ENCODE assay signal across 1 cellular context in the genomic region with DNA sequence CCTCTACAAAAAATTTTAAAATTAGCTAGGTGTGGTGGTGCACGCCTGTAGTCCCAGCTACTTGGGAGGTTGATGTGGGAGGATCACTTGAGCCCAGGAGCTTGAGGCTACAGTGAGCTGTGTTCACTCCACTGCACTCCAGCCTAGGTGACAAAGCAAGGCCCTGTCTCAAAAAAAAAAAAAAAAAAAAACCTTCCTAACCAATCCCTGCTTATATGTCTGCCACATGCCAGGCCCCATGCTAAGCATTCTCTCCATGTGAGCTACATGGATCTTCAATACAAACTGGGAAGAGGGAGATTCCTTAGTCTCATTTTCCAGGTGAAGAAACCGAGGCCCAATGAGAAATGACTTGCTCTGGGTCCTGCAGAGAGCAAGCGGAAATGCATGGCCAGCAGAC.
TF ChIP-seq lines count a peak whose summit lies in the region.

No MANE protein-coding gene starts in this region.

TF ChIP-seq in WTC11, 78 proteins besides CTCF, POLR2A, EP300 and RAD21 (continued from another document):
- TF ChIP-seq, protein P1, sequence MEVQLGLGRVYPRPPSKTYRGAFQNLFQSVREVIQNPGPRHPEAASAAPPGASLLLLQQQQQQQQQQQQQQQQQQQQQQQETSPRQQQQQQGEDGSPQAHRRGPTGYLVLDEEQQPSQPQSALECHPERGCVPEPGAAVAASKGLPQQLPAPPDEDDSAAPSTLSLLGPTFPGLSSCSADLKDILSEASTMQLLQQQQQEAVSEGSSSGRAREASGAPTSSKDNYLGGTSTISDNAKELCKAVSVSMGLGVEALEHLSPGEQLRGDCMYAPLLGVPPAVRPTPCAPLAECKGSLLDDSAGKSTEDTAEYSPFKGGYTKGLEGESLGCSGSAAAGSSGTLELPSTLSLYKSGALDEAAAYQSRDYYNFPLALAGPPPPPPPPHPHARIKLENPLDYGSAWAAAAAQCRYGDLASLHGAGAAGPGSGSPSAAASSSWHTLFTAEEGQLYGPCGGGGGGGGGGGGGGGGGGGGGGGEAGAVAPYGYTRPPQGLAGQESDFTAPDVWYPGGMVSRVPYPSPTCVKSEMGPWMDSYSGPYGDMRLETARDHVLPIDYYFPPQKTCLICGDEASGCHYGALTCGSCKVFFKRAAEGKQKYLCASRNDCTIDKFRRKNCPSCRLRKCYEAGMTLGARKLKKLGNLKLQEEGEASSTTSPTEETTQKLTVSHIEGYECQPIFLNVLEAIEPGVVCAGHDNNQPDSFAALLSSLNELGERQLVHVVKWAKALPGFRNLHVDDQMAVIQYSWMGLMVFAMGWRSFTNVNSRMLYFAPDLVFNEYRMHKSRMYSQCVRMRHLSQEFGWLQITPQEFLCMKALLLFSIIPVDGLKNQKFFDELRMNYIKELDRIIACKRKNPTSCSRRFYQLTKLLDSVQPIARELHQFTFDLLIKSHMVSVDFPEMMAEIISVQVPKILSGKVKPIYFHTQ (CRISPR knock-in tag; IDR thresholded peaks at IDR 0.05): no peak
- TF ChIP-seq EMX1 (CRISPR knock-in tag; IDR thresholded peaks at IDR 0.05): no peak
- no peak for TF ChIP-seq MXD4 (CRISPR knock-in tag; IDR thresholded peaks at IDR 0.05; ENCODE audit: borderline replicate concordance)
- TF ChIP-seq CREB1 (CRISPR knock-in tag; IDR thresholded peaks at IDR 0.05): no peak
- no peak for TF ChIP-seq GRHL2 (CRISPR knock-in tag; IDR thresholded peaks at IDR 0.05; ENCODE audit: insufficient replicate concordance, severe bottlenecking)
- no peak for TF ChIP-seq ZNF671 (CRISPR knock-in tag; IDR thresholded peaks at IDR 0.05)
- no peak for TF ChIP-seq NFATC4 (CRISPR knock-in tag; IDR thresholded peaks at IDR 0.05)
- TF ChIP-seq TCF7 (CRISPR knock-in tag; IDR thresholded peaks at IDR 0.05; ENCODE audit: low read depth): no peak
